25 cellular contexts compared by ENCODE assay signal in genomic region chr12:129079719-129080118, GRCh38.
"Had no signal": no experiment of that assay in that cellular context is flagged by ENCODE, and none has a peak within 500 bp of the region (broad histone marks: within the 10 kb centered on the region; RNA-seq: fewer than 3 reads in every experiment).

No MANE protein-coding gene starts in this region.

- H3K4me1 ChIP-seq: colonic mucosa, esophagus squamous epithelium, heart right ventricle, left lung, lower lobe of right lung had no signal

- H3K27ac ChIP-seq: colonic mucosa, epithelial cell of prostate, esophagus squamous epithelium, gastrocnemius medialis, heart right ventricle, left lung, lower lobe of right lung had no signal

- DNase-seq: colonic mucosa; cortex of kidney; effector CD8-positive, alpha-beta T cell; effector memory CD8-positive, alpha-beta T cell; erythroblast; esophagus squamous epithelium; foreskin fibroblast; foreskin melanocyte; gastrocnemius medialis; glutamatergic neuron; head of caudate nucleus; heart right ventricle; hippocampal formation; left cardiac atrium; left lung; left ventricle myocardium superior; lower lobe of right lung; mesenchymal stem cell; mucosa of descending colon; naive B cell had no signal

- H3K4me3 ChIP-seq: colonic mucosa, esophagus squamous epithelium, gastrocnemius medialis, heart right ventricle, left lung, lower lobe of right lung, mucosa of descending colon had no signal

- H3K36me3 ChIP-seq: colonic mucosa, esophagus squamous epithelium, gastrocnemius medialis, heart right ventricle, left lung, lower lobe of right lung had no signal

- ATAC-seq: effector memory CD8-positive, alpha-beta T cell; esophagus mucosa; gastrocnemius medialis; heart right ventricle; left cardiac atrium; left lung; left ventricle myocardium superior; lower lobe of right lung; mucosa of descending colon had no signal

- H3K27me3 ChIP-seq: colonic mucosa, esophagus squamous epithelium, gastrocnemius medialis, left lung had no signal

- FAIRE-seq: endometrium, islet of Langerhans, keratinocyte had no signal

- H3K9me3 ChIP-seq: colonic mucosa, esophagus squamous epithelium, gastrocnemius medialis, heart right ventricle, left lung, lower lobe of right lung, mucosa of descending colon had no signal
